Comparison of ENCODE assay signal across 11 cellular contexts in the genomic region with DNA sequence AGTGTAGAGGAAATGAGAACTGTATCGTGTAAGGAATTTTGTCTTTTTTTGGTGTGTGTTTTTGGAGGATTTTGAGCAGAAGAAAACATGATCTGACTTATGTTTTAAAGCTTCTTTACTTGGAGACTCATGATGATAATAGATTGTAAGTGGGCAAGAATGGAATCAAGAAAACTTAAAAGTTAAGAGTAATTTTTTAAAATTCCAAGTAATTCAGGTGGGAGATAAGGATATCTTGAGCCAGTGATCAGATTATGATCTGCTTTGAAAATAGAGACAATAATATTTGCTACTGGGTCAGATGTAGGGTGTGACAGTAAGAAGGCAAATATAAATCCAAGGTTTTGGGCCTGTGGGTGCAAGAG. TPM values are rescaled to one million over a fixed set of nuclear protein-coding genes. Genes with fewer than 3 reads are reported as not detected.
A peak's percentile ranks its signal among the peaks of the same experiment; 100 is the strongest.
DNase-seq lines count a peak whose midpoint lies in the region; ATAC-seq and TF ChIP-seq lines count a peak whose summit lies in the region.
"Had no signal": no experiment of that assay in that cellular context is flagged by ENCODE, and none has a peak within 500 bp of the region (broad histone marks: within the 10 kb centered on the region; RNA-seq: fewer than 3 reads in every experiment).

No MANE protein-coding gene starts in this region.

- CTCF ChIA-PET in CD8-positive, alpha-beta T cell (lab: Charles Lee) = interaction anchor here (1.1 to 1.5 kb wide), 2 partner anchors 86 to 88 kb away, joined by 3 to 11 read pairs; no protein-coding TSS in a partner anchor

- no peaks in the 10 kb centered on the region for H3K27me3 Mint-ChIP-seq in CD8-positive, alpha-beta T cell (ENCODE audit: low read depth)
- H3K27me3 Mint-ChIP-seq: stimulated activated naive CD8-positive, alpha-beta T cell treated with anti-CD3 and anti-CD28 coated beads, Interleukin-15, amount 100 ng/mL, for 72 hours had no signal

- DNase-seq in CD8-positive, alpha-beta T cell = no peak
- DNase-seq in Peyer's patch (no peak), fibroblast of pulmonary artery (ENCODE audit: low read depth) (no peak), GM03348 (ENCODE audit: low spot score) (no peak), DMS79 (lab: John Stamatoyannopoulos, UW) (no peak), KBM-7 (no peak)
- no peak for DNase-seq in activated T-cell treated with anti-CD3 and anti-CD28 coated beads, Interleukin-2, amount 50 U/mL, for 1 hour

- POLR2A ChIA-PET in CD8-positive, alpha-beta T cell (lab: Charles Lee) = interaction anchor here (0.7 to 4.1 kb wide), 14 partner anchors 13 to 460 kb away, joined by 3 to 38 read pairs (median 4); a partner anchor contains a TSS

- TF ChIP-seq POLR2A in Peyer's patch (IDR thresholded peaks at IDR 0.05) = no peak

- H3K36me3 ChIP-seq in CD8-positive, alpha-beta T cell (ENCODE audit: insufficient read depth, low read length) = peaks cover 3% of the 10 kb centered on the region
- H3K36me3 ChIP-seq in Peyer's patch (peaks cover 0 to 10% (median 0%) of the 10 kb centered on the region in 3 donors), rectal smooth muscle tissue (ENCODE audit: control insufficient read depth, insufficient read depth, low read length) (peaks cover 7% of the 10 kb centered on the region)

- no peak for ATAC-seq in CD8-positive, alpha-beta T cell

- no peak overlapping the region for H3K4me3 Mint-ChIP-seq in CD8-positive, alpha-beta T cell
- H3K4me3 Mint-ChIP-seq: nephron; stimulated activated naive CD8-positive, alpha-beta T cell treated with anti-CD3 and anti-CD28 coated beads, Interleukin-15, amount 100 ng/mL, for 72 hours had no signal

- H3K27me3 ChIP-seq in CD8-positive, alpha-beta T cell (ENCODE audit: insufficient read depth, low read length) = no peaks in the 10 kb centered on the region
- H3K27me3 ChIP-seq in Peyer's patch = no peaks in the 10 kb centered on the region
- H3K27me3 ChIP-seq in rectal smooth muscle tissue (ENCODE audit: control insufficient read depth, insufficient read depth, low read length) = no peaks in the 10 kb centered on the region

- no peaks in the 10 kb centered on the region for H3K9me3 ChIP-seq in CD8-positive, alpha-beta T cell (ENCODE audit: low read length)
- H3K9me3 ChIP-seq in Peyer's patch = no peaks in the 10 kb centered on the region

- TF ChIP-seq CTCF in CD8-positive, alpha-beta T cell (IDR thresholded peaks at IDR 0.05) = no peak
- TF ChIP-seq CTCF in Peyer's patch (IDR thresholded peaks at IDR 0.05) = no peak
- no peak for TF ChIP-seq CTCF in fibroblast of pulmonary artery (IDR thresholded peaks at IDR 0.05; ENCODE audit: low read length, missing control alignments)

- no peak overlapping the region for H3K27ac Mint-ChIP-seq in CD8-positive, alpha-beta T cell
- H3K27ac Mint-ChIP-seq: activated naive CD4-positive, alpha-beta T cell treated with anti-CD3 and anti-CD28 coated beads, Interleukin-2, amount 50 U/mL, for 72 hours; nephron; stimulated activated naive CD8-positive, alpha-beta T cell treated with anti-CD3 and anti-CD28 coated beads, Interleukin-15, amount 100 ng/mL, for 72 hours had no signal

- H3K4me1 ChIP-seq in CD8-positive, alpha-beta T cell (ENCODE audit: insufficient read depth, low read length) = peaks cover 21% of the 10 kb centered on the region
- H3K4me1 ChIP-seq in Peyer's patch = peaks cover 0 to 6% (median 0%) of the 10 kb centered on the region in 4 donors
- peaks cover 11% of the 10 kb centered on the region for H3K4me1 ChIP-seq in rectal smooth muscle tissue (ENCODE audit: control insufficient read depth, insufficient read depth, low read length)

- peak overlapping the region; percentile 77 for H3K27ac ChIP-seq in CD8-positive, alpha-beta T cell (ENCODE audit: low read depth, low read length)
- peak overlapping the region in 2 of 4 donors; percentile 78 to 82 for H3K27ac ChIP-seq in Peyer's patch
- H3K27ac ChIP-seq in rectal smooth muscle tissue (ENCODE audit: low read depth, low read length) = peak overlapping the region; percentile 93

- peaks cover 31% of the 10 kb centered on the region for H3K4me1 Mint-ChIP-seq in CD8-positive, alpha-beta T cell (ENCODE audit: low read depth)

- H3K9ac ChIP-seq in rectal smooth muscle tissue (ENCODE audit: low read length) = peak overlapping the region; percentile 47

- H3K36me3 Mint-ChIP-seq in CD8-positive, alpha-beta T cell = peaks cover 22% of the 10 kb centered on the region
- H3K36me3 Mint-ChIP-seq: activated naive CD4-positive, alpha-beta T cell treated with anti-CD3 and anti-CD28 coated beads, Interleukin-2, amount 50 U/mL, for 72 hours had no signal

- in situ Hi-C loops in KBM-7 (cut with MboI; ENCODE audit: low pct_unique_long_range_greater_than_20kb, low sequenced_read_pairs) = no loop called here

- no peaks in the 10 kb centered on the region for H3K9me3 Mint-ChIP-seq in CD8-positive, alpha-beta T cell
- H3K9me3 Mint-ChIP-seq: activated naive CD4-positive, alpha-beta T cell treated with anti-CD3 and anti-CD28 coated beads, Interleukin-2, amount 50 U/mL, for 72 hours; nephron; stimulated activated naive CD8-positive, alpha-beta T cell treated with anti-CD3 and anti-CD28 coated beads, Interleukin-15, amount 100 ng/mL, for 72 hours had no signal

- intact Hi-C loops in CD8-positive, alpha-beta T cell (cut with DNase I, micrococcal nuclease) = loop anchor here (1.0 to 10.0 kb wide), 12 partner anchors 13 to 363 kb away; a partner anchor contains a TSS

- H3K4me3 ChIP-seq in CD8-positive, alpha-beta T cell (ENCODE audit: low read depth, low read length) = peak overlapping the region; percentile 92
- H3K4me3 ChIP-seq in Peyer's patch (peak overlapping the region; percentile 57 to 90 (median 87)), fibroblast of pulmonary artery (replicated peaks; ENCODE audit: low read depth, low read length) (peak overlapping the region; percentile 65), rectal smooth muscle tissue (ENCODE audit: low read length) (peak overlapping the region; percentile 95)

RNA-seq across cellular contexts. Expression of a gene that starts 0.7 kb away (rescaled TPM):
- total RNA-seq in CD8-positive, alpha-beta T cell = 10 to 100 TPM; 11.1 to 14.7 TPM
- 10 to 100 TPM; 19.1 to 34.7 (median 20.2) TPM for total RNA-seq in Peyer's patch

RNA-seq across cellular contexts. Expression of a gene that starts 8.6 kb away (rescaled TPM):
- total RNA-seq in CD8-positive, alpha-beta T cell = not detected
- not detected for total RNA-seq in Peyer's patch
- total RNA-seq: activated naive CD4-positive, alpha-beta T cell treated with anti-CD3 and anti-CD28 coated beads, Interleukin-2, amount 50 U/mL, for 72 hours had no signal

RNA-seq across cellular contexts. Expression of a gene that starts 13.7 kb away (rescaled TPM):
- under 1 TPM; 0.75 to 0.95 TPM for total RNA-seq in CD8-positive, alpha-beta T cell
- 1 to 10 TPM in 2 of 4 donors, under 1 TPM in 2; 0.88 to 3.8 (median 1.7) TPM for total RNA-seq in Peyer's patch

RNA-seq across cellular contexts. Expression of a gene that starts 15.6 kb away (rescaled TPM):
- 1 to 10 TPM; 1.4 TPM for total RNA-seq in CD8-positive, alpha-beta T cell
- total RNA-seq in Peyer's patch = 1 to 10 TPM; 4.4 to 9.6 (median 5.9) TPM

RNA-seq across cellular contexts. Expression of a gene that starts 42.6 kb away (rescaled TPM):
- 1 to 10 TPM; 2.1 to 3.0 TPM for total RNA-seq in CD8-positive, alpha-beta T cell
- 10 to 100 TPM; 11.9 to 28.9 (median 22.7) TPM for total RNA-seq in Peyer's patch
